In genomic region chr14:53610947-53611346, GRCh38 we compare ENCODE assay signal across 1 cellular context.
TF ChIP-seq lines count a peak whose summit lies in the region.

No MANE protein-coding gene starts in this region.

TF ChIP-seq in HCT116, 20 proteins besides CTCF, POLR2A, EP300 and RAD21 (continued from another document):
- TF ChIP-seq ATF3 (IDR thresholded peaks at IDR 0.05): no peak
- no peak for TF ChIP-seq CEBPB (IDR thresholded peaks at IDR 0.05; ENCODE audit: low read depth)
